In the genomic region with DNA sequence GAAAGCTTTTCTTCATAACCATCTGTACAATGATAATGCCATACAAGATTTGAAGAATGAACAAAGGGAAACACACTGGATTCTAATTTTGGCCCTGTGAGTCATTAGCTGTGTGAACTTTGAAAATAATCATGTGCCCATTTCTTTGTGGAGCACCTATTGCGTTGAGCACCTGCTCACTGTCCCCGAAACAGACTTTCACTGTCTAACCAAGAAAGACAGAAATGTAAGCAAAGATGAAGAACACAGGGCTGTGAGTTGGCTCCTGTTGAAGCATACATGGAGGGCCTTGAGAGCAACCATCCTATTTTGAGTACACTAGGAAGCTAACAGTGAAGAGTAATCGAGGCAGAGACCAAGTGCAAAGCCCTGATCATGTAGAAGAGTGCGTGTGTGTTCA, we compare ENCODE assay signal across 25 cellular contexts.
"Had no signal": no experiment of that assay in that cellular context is flagged by ENCODE, and none has a peak within 500 bp of the region (broad histone marks: within the 10 kb centered on the region; RNA-seq: fewer than 3 reads in every experiment).

No MANE protein-coding gene starts in this region.

- DNase-seq: naive thymus-derived CD8-positive, alpha-beta T cell; nephron progenitor cell; nucleus accumbens; pancreas; right cardiac atrium; spleen; stimulated activated CD4-positive, alpha-beta T cell treated with anti-CD3 and anti-CD28 coated beads, Interleukin-12 subunit alpha, Interleukin-12 subunit beta, amount 100 ng/mL, for 4 hours; stimulated activated CD4-positive, alpha-beta T cell treated with anti-CD3 and anti-CD28 coated beads, Interleukin-1b, Interleukin-23, amount 100 ng/mL, for 48 hours; stimulated activated CD4-positive, alpha-beta T cell treated with anti-CD3 and anti-CD28 coated beads, Interleukin-4, amount 100 ng/mL, for 1 hour; stimulated activated CD4-positive, alpha-beta T cell treated with anti-CD3 and anti-CD28 coated beads, Interleukin-4, amount 100 ng/mL, for 4 hours; stimulated activated CD8-positive, alpha-beta memory T cell treated with anti-CD3 and anti-CD28 coated beads, Interleukin-4, amount 100 ng/mL, for 48 hours; stimulated activated naive CD4-positive, alpha-beta T cell; stimulated activated naive CD8-positive, alpha-beta T cell treated with anti-CD3 and anti-CD28 coated beads, Interleukin-15, amount 100 ng/mL, for 72 hours; stimulated activated naive CD8-positive, alpha-beta T cell treated with anti-CD3 and anti-CD28 coated beads, Interleukin-15, Interleukin-2, amounts not matched to agents 100 U/mL and 50 U/mL, for 24 hours; substantia nigra; testis; tibial artery; transverse colon; upper lobe of right lung; uterus had no signal

- H3K27ac ChIP-seq: neutrophil, pancreas, prostate gland, skin epidermis, spleen, suprapubic skin, testis, tibial artery, transverse colon, upper lobe of right lung, uterus had no signal

- H3K4me3 ChIP-seq: pancreas, prostate gland, skin epidermis, smooth muscle cell, spleen, suprapubic skin, testis, tibial artery, transverse colon, upper lobe of right lung, uterus had no signal

- H3K27me3 ChIP-seq: neutrophil, pancreas, spleen, suprapubic skin, testis, tibial artery, transverse colon, upper lobe of right lung, uterus had no signal

- H3K4me2 ChIP-seq: smooth muscle cell had no signal

- H3K36me3 ChIP-seq: neutrophil, pancreas, prostate gland, spleen, suprapubic skin, tibial artery, transverse colon, upper lobe of right lung, uterus had no signal

- H3K4me1 ChIP-seq: pancreas, prostate gland, spleen, suprapubic skin, testis, tibial artery, transverse colon, upper lobe of right lung, uterus had no signal

- H3K9me3 ChIP-seq: neutrophil, pancreas, prostate gland, spleen, suprapubic skin, testis, transverse colon, upper lobe of right lung, uterus had no signal
